In the genomic region with DNA sequence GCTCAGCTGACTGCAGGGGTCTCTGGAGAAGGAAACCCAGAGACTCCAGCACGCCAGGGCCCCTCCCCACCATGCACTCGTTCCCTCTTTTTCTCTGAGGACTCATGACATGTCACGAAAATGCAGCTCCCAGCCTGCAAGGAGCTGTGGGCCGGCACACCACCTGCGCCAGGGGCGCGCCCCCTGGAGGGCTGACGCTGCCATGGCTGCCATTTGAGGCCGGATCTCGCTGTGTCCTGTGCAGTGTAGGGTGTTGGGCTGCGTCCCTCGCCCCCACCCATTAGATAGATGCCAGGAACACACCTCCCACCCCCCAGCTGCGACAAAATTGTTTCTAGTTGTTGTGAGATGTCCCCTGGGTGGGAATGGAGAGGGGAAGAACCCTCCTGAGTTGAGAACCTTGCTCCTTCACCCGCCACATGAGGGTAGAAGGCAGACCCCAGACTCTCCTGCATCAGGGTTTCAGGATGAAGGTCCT, we compare ENCODE assay signal across 1 cellular context.
TF ChIP-seq lines count a peak whose summit lies in the region.

No MANE protein-coding gene starts in this region.

TF ChIP-seq in SK-N-SH, 30 proteins besides CTCF, POLR2A, EP300 and RAD21:
- TF ChIP-seq FOXM1 (IDR thresholded peaks at IDR 0.05; ENCODE audit: low read depth) (no peak), NRF1 (IDR thresholded peaks at IDR 0.05; ENCODE audit: low read depth, low read length) (no peak), MXI1 (IDR thresholded peaks at IDR 0.05; ENCODE audit: low read depth, low read length) (peak; percentile 41; the same call in 1 of the 2 replicates), RFX5 (IDR thresholded peaks at IDR 0.05; ENCODE audit: low read length) (no peak), SIN3A (IDR thresholded peaks at IDR 0.05; ENCODE audit: borderline replicate concordance, low read depth, low read length) (no peak), RCOR1 (IDR thresholded peaks at IDR 0.05; ENCODE audit: low read length) (no peak), SMC3 (IDR thresholded peaks at IDR 0.05; ENCODE audit: low read depth, low read length) (peak; percentile 89), RXRA (IDR thresholded peaks at IDR 0.05; ENCODE audit: borderline replicate concordance, low read depth) (no peak), NFIC (IDR thresholded peaks at IDR 0.05; ENCODE audit: borderline replicate concordance) (no peak), REST (IDR thresholded peaks at IDR 0.05; ENCODE audit: low read depth, low read length) (no peak), ELF1 (IDR thresholded peaks at IDR 0.05) (no peak), USF2 (IDR thresholded peaks at IDR 0.05; ENCODE audit: borderline replicate concordance, low read depth, low read length) (no peak), GATA2 (CRISPR knock-in tag; IDR thresholded peaks at IDR 0.05) (no peak)
